21 cellular contexts compared by ENCODE assay signal in the genomic region with DNA sequence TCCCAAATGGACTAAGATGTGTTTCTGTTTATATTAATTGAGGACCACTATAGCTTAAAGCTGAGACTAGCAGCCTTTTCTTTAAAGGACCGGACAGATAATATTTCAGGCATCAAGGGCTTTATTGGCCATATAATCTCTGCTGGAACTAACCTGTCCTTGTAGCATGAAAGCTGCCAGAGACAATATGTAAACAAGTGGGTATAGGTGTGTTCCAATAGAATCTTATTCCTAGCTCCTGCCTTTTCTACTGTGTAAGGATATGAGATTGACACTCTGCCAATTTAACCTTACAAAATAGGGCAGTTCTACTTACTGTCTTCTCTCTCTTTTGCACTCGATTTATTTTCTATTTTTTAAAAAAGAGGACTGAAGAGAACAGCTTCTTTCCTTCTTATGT.
DNase-seq lines count a peak whose midpoint lies in the region; ATAC-seq and TF ChIP-seq lines count a peak whose summit lies in the region.
"Had no signal": no experiment of that assay in that cellular context is flagged by ENCODE, and none has a peak within 500 bp of the region (broad histone marks: within the 10 kb centered on the region; RNA-seq: fewer than 3 reads in every experiment).

No MANE protein-coding gene starts in this region.

- H3K4me3 ChIP-seq in SU-DHL-6 (ENCODE audit: insufficient read depth, low read length, poor library complexity, severe bottlenecking), result no peak overlapping the region
- H3K4me3 ChIP-seq: SJSA1 had no signal

- TF ChIP-seq CTCF in SU-DHL-6 (IDR thresholded peaks at IDR 0.05; ENCODE audit: insufficient read depth, low read length, poor library complexity, severe bottlenecking), result no peak

- H3F3A ChIP-seq in SU-DHL-6 (ENCODE audit: insufficient read depth), result peaks cover 73% of the 10 kb centered on the region

- DNase-seq in NCI-H748 (lab: John Stamatoyannopoulos, UW; ENCODE audit: unreplicated experiment) (peak; percentile 21), NCI-H748 treated with DMSO at 0.1 percent for 48 hours (lab: John Stamatoyannopoulos, UW) (no peak), naive B cell (no peak), activated gamma-delta T cell (lab: John Stamatoyannopoulos, UW) (no peak), HK-2 (ENCODE audit: unreplicated experiment) (no peak)
- DNase-seq: Caco-2; CD4-positive, CD25-positive, alpha-beta regulatory T cell; GDM1; GOT3; NCI-H1092; NCI-H146; NCI-H2081; NCI-H510A treated with DMSO at 0.1 percent for 48 hours; T-helper 17 cell had no signal

- H3K27me3 ChIP-seq in SU-DHL-6 (ENCODE audit: low read length), result no peaks in the 10 kb centered on the region
- H3K27me3 ChIP-seq: SJSA1 had no signal

- no peaks in the 10 kb centered on the region for H3K9me2 ChIP-seq in SU-DHL-6 (replicated peaks; ENCODE audit: insufficient read depth, low read length)

- no peaks in the 10 kb centered on the region for H4K20me1 ChIP-seq in SU-DHL-6 (ENCODE audit: low read depth, low read length)

- no peaks in the 10 kb centered on the region for H3K9me3 Mint-ChIP-seq in naive B cell

- H3K9me3 ChIP-seq in SU-DHL-6 (ENCODE audit: insufficient read depth, low read length), result no peaks in the 10 kb centered on the region
- H3K9me3 ChIP-seq: Caco-2, SJSA1 had no signal

- ATAC-seq in naive B cell (ENCODE audit: low read depth in 2 of 2), result no peak
- no peak for ATAC-seq in HG02623 (IDR thresholded peaks at IDR 0.05; ENCODE audit: unreplicated experiment)
- no peak for ATAC-seq in HG02884 (IDR thresholded peaks at IDR 0.05; ENCODE audit: unreplicated experiment)
- ATAC-seq: HCT116, Panc1 had no signal

- peaks cover 22% of the 10 kb centered on the region for H3K36me3 ChIP-seq in SU-DHL-6 (ENCODE audit: low read length)

- peaks cover 39% of the 10 kb centered on the region; the same call in 1 of the 2 replicates for H3K79me2 ChIP-seq in SU-DHL-6 (ENCODE audit: insufficient read depth, low read length)

- H3K4me2 ChIP-seq in SU-DHL-6 (ENCODE audit: low read depth, low read length, poor library complexity, severe bottlenecking), result peak overlapping the region; percentile 94

- H3K36me3 Mint-ChIP-seq in naive B cell, result peaks cover 10 to 14% of the 10 kb centered on the region in 2 donors

- H3K4me3 Mint-ChIP-seq in naive B cell, result peak overlapping the region; percentile 52 to 86 (median 72)
- H3K4me3 Mint-ChIP-seq: CD4-positive, CD25-positive, alpha-beta regulatory T cell; T-helper 17 cell had no signal

- H3K27ac ChIP-seq in SU-DHL-6 (ENCODE audit: low read depth, low read length), result peak overlapping the region; percentile 98
- H3K27ac ChIP-seq: 22Rv1, SJSA1 had no signal

- peak overlapping the region; percentile 71 for H3K9ac ChIP-seq in SU-DHL-6 (ENCODE audit: low read length)

- H2AFZ ChIP-seq in SU-DHL-6 (ENCODE audit: low read depth, low read length, severe bottlenecking), result no peak overlapping the region

- peaks cover 51 to 78% (median 61%) of the 10 kb centered on the region in 3 donors for H3K4me1 Mint-ChIP-seq in naive B cell

- H3K27ac Mint-ChIP-seq in naive B cell, result peak overlapping the region; percentile 89 to 99 (median 96)
- H3K27ac Mint-ChIP-seq: CD4-positive, CD25-positive, alpha-beta regulatory T cell; T-helper 17 cell had no signal

- H3K27me3 Mint-ChIP-seq in naive B cell, result no peaks in the 10 kb centered on the region
- H3K27me3 Mint-ChIP-seq: CD4-positive, CD25-positive, alpha-beta regulatory T cell; T-helper 17 cell had no signal
